Comparison of ENCODE assay signal across 16 cellular contexts in genomic region chr16:81627024-81627423, GRCh38.
DNase-seq lines count a peak whose midpoint lies in the region; ATAC-seq, FAIRE-seq and TF ChIP-seq lines count a peak whose summit lies in the region.
"Had no signal": no experiment of that assay in that cellular context is flagged by ENCODE, and none has a peak within 500 bp of the region (broad histone marks: within the 10 kb centered on the region; RNA-seq: fewer than 3 reads in every experiment).

No MANE protein-coding gene starts in this region.

- no peaks in the 10 kb centered on the region for H3K9me3 Mint-ChIP-seq in T-helper 2 cell treated with Interferon-gamma antibody and Interleukin-4, amounts not matched to agents 5 μg/mL and 100 μg/mL, for 36 hours
- H3K9me3 Mint-ChIP-seq in activated CD8-positive, alpha-beta memory T cell treated with anti-CD3 and anti-CD28 coated beads, Interleukin-2, amount 10 ng/mL, durations not matched to agents 7 days and 5 days (ENCODE audit: low read depth) = no peaks in the 10 kb centered on the region
- H3K9me3 Mint-ChIP-seq: activated T-cell treated with anti-CD3 and anti-CD28 coated beads, Interleukin-2, amount 50 U/mL, for 24 hours; H9; natural killer cell had no signal

- no peak for TF ChIP-seq POLR2A in A549 (IDR thresholded peaks at IDR 0.05; ENCODE audit: low read length)

- H3K27ac ChIP-seq in A549 = peak overlapping the region; percentile 50 to 81; a peak in 5 of 6 replicates
- H3K27ac ChIP-seq: prostate gland had no signal

- no peaks in the 10 kb centered on the region for H3K9me3 ChIP-seq in A549
- H3K9me3 ChIP-seq: prostate gland had no signal

- peaks cover 4% of the 10 kb centered on the region for H3K36me3 Mint-ChIP-seq in T-helper 2 cell treated with Interferon-gamma antibody and Interleukin-4, amounts not matched to agents 5 μg/mL and 100 μg/mL, for 36 hours (ENCODE audit: low read depth)
- H3K36me3 Mint-ChIP-seq in activated CD8-positive, alpha-beta memory T cell treated with anti-CD3 and anti-CD28 coated beads, Interleukin-2, amount 10 ng/mL, durations not matched to agents 7 days and 5 days = peaks cover 7% of the 10 kb centered on the region
- H3K36me3 Mint-ChIP-seq: natural killer cell had no signal

- DNase-seq in A549 (ENCODE audit: low read depth in 1 of 2, low spot score in 1 of 2) (peak in 1 of 2 experiments; percentile 52), EL (peak; percentile 31), fibroblast of pulmonary artery (ENCODE audit: low read depth) (peak; percentile 35), GM19240 (ENCODE audit: insufficient read length, low spot score) (no peak)
- DNase-seq in T-helper 2 cell treated with Interferon-gamma antibody and Interleukin-4, amounts not matched to agents 5 μg/mL and 100 μg/mL, for 36 hours (ENCODE audit: low spot score) = peak; percentile 29
- DNase-seq in activated CD8-positive, alpha-beta memory T cell treated with anti-CD3 and anti-CD28 coated beads, Interleukin-2, amount 10 ng/mL, durations not matched to agents 7 days and 5 days = no peak
- DNase-seq: activated T-cell treated with anti-CD3 and anti-CD28 coated beads, Interleukin-2, amount 50 U/mL, for 24 hours; GF-D8; H9; MM.1S; natural killer cell; NCI-H1930; T1000 had no signal

- no peak for TF ChIP-seq RAD21 in A549 (conservative IDR thresholded peaks at IDR 0.05 in 1 of 2, IDR thresholded peaks at IDR 0.05 in 1 of 2)

- no peak for FAIRE-seq in A549 (lab: Jason Lieb, UNC)
- FAIRE-seq: endometrium had no signal

- peaks cover 17% of the 10 kb centered on the region for H3K4me1 Mint-ChIP-seq in T-helper 2 cell treated with Interferon-gamma antibody and Interleukin-4, amounts not matched to agents 5 μg/mL and 100 μg/mL, for 36 hours (ENCODE audit: low read depth)
- H3K4me1 Mint-ChIP-seq in activated CD8-positive, alpha-beta memory T cell treated with anti-CD3 and anti-CD28 coated beads, Interleukin-2, amount 10 ng/mL, durations not matched to agents 7 days and 5 days = peaks cover 31% of the 10 kb centered on the region

- 88% methylated on average over 6 of the region's 6 CpGs for WGBS in A549 (ENCODE audit: missing lambda C conversion rate)

- TF ChIP-seq CTCF in A549 (IDR thresholded peaks at IDR 0.05) (no peak), fibroblast of pulmonary artery (IDR thresholded peaks at IDR 0.05; ENCODE audit: low read length, missing control alignments) (no peak)

- no peak for TF ChIP-seq EP300 in A549 (IDR thresholded peaks at IDR 0.05)

- H3K27ac Mint-ChIP-seq in T-helper 2 cell treated with Interferon-gamma antibody and Interleukin-4, amounts not matched to agents 5 μg/mL and 100 μg/mL, for 36 hours = no peak overlapping the region
- H3K27ac Mint-ChIP-seq in activated CD8-positive, alpha-beta memory T cell treated with anti-CD3 and anti-CD28 coated beads, Interleukin-2, amount 10 ng/mL, durations not matched to agents 7 days and 5 days = no peak overlapping the region
- H3K27ac Mint-ChIP-seq: activated T-cell treated with anti-CD3 and anti-CD28 coated beads, Interleukin-2, amount 50 U/mL, for 24 hours; H9; natural killer cell had no signal

- H3K4me3 Mint-ChIP-seq in T-helper 2 cell treated with Interferon-gamma antibody and Interleukin-4, amounts not matched to agents 5 μg/mL and 100 μg/mL, for 36 hours = no peak overlapping the region
- H3K4me3 Mint-ChIP-seq in activated CD8-positive, alpha-beta memory T cell treated with anti-CD3 and anti-CD28 coated beads, Interleukin-2, amount 10 ng/mL, durations not matched to agents 7 days and 5 days = no peak overlapping the region
- H3K4me3 Mint-ChIP-seq: activated T-cell treated with anti-CD3 and anti-CD28 coated beads, Interleukin-2, amount 50 U/mL, for 24 hours; H9; natural killer cell had no signal

- H3K4me3 ChIP-seq in A549 (no peak overlapping the region), fibroblast of pulmonary artery (replicated peaks; ENCODE audit: low read depth, low read length) (no peak overlapping the region)
- H3K4me3 ChIP-seq: prostate gland had no signal

- POLR2A ChIA-PET in A549 (lab: Yijun Ruan, JAX) = no interaction called here

- H3K4me2 ChIP-seq in A549 = no peak overlapping the region

- CTCF ChIA-PET in A549 (lab: Yijun Ruan, JAX) = interaction anchor here (2.1 kb wide), 1 partner anchor 97 kb away, joined by 8 read pairs; no protein-coding TSS in a partner anchor
- CTCF ChIA-PET in activated CD8-positive, alpha-beta memory T cell treated with anti-CD3 and anti-CD28 coated beads, Interleukin-2, amount 10 ng/mL, durations not matched to agents 7 days and 5 days (lab: Charles Lee) = no interaction called here

- no peak for ATAC-seq in A549
- ATAC-seq in GM19324 (IDR thresholded peaks at IDR 0.05; ENCODE audit: low FRiP score, unreplicated experiment) = no peak
- ATAC-seq in activated CD8-positive, alpha-beta memory T cell treated with anti-CD3 and anti-CD28 coated beads, Interleukin-2, amount 10 ng/mL, durations not matched to agents 7 days and 5 days = no peak

- peaks cover 71% of the 10 kb centered on the region for H3K4me1 ChIP-seq in A549

- H3K27me3 Mint-ChIP-seq in T-helper 2 cell treated with Interferon-gamma antibody and Interleukin-4, amounts not matched to agents 5 μg/mL and 100 μg/mL, for 36 hours (ENCODE audit: low read depth) = no peaks in the 10 kb centered on the region
- H3K27me3 Mint-ChIP-seq in activated CD8-positive, alpha-beta memory T cell treated with anti-CD3 and anti-CD28 coated beads, Interleukin-2, amount 10 ng/mL, durations not matched to agents 7 days and 5 days = no peaks in the 10 kb centered on the region
- H3K27me3 Mint-ChIP-seq: activated T-cell treated with anti-CD3 and anti-CD28 coated beads, Interleukin-2, amount 50 U/mL, for 24 hours had no signal

TF ChIP-seq in A549, 52 proteins besides CTCF, POLR2A, EP300 and RAD21:
- no peak for TF ChIP-seq SREBF2 (IDR thresholded peaks at IDR 0.05)
- TF ChIP-seq FOSL2 (IDR thresholded peaks at IDR 0.05) = no peak
- TF ChIP-seq FOSL2 (CRISPR knock-in tag; IDR thresholded peaks at IDR 0.05) = peak; percentile 10; the same call in 1 of the 2 replicates
- TF ChIP-seq KDM1A (IDR thresholded peaks at IDR 0.05; ENCODE audit: low read depth) = peak; percentile 59; the same call in 1 of the 2 replicates

Comparison
In these comparisons a context has a peak if more than half of its experiments do, and no peak if none do; other contexts are left out.
1. DNase-seq: peak in EL (single experiment), T-helper 2 cell treated with Interferon-gamma antibody and Interleukin-4, amounts not matched to agents 5 μg/mL and 100 μg/mL, for 36 hours (single experiment) and fibroblast of pulmonary artery (single experiment); none in GM19240 (single experiment) and activated CD8-positive, alpha-beta memory T cell treated with anti-CD3 and anti-CD28 coated beads, Interleukin-2, amount 10 ng/mL, durations not matched to agents 7 days and 5 days (single experiment).